8 cellular contexts compared by ENCODE assay signal in genomic region chr19:42250666-42251531, GRCh38. TPM values are rescaled to one million over a fixed set of nuclear protein-coding genes. Genes with fewer than 3 reads are reported as not detected.
DNase-seq lines count a peak whose midpoint lies in the region; ATAC-seq, FAIRE-seq and TF ChIP-seq lines count a peak whose summit lies in the region.

No MANE protein-coding gene starts in this region.

- H3K27ac ChIP-seq in ACC112 (ENCODE audit: low read depth, low read length) (peak overlapping the region; percentile 40), endothelial cell of umbilical vein (ENCODE audit: insufficient read depth, low read depth, low read length) (peak overlapping the region; percentile 67), neural progenitor cell (no peak overlapping the region)

- H3K79me2 ChIP-seq in ACC112 (ENCODE audit: control insufficient read depth, insufficient read depth, low read length, unreplicated experiment) (peaks cover 49% of the 10 kb centered on the region), endothelial cell of umbilical vein (ENCODE audit: control insufficient read depth, insufficient read depth, low read length) (peaks cover 53% of the 10 kb centered on the region), neural progenitor cell (ENCODE audit: low read depth) (peaks cover 62% of the 10 kb centered on the region)

- H3K4me1 ChIP-seq in ACC112 (ENCODE audit: control insufficient read depth, insufficient read depth, low read length, unreplicated experiment), result peaks cover 16% of the 10 kb centered on the region
- peaks cover 27% of the 10 kb centered on the region for H3K4me1 ChIP-seq in NT2/D1 (ENCODE audit: insufficient read depth, insufficient read length)
- H3K4me1 ChIP-seq in endothelial cell of umbilical vein (ENCODE audit: control insufficient read depth, extremely low read depth, insufficient read depth, low read length), result peaks cover 33% of the 10 kb centered on the region
- H3K4me1 ChIP-seq in neural progenitor cell, result peaks cover 17% of the 10 kb centered on the region

- peaks cover 5% of the 10 kb centered on the region for H3K27me3 Mint-ChIP-seq in neural progenitor cell (ENCODE audit: insufficient read depth, low read depth)
- H3K27me3 Mint-ChIP-seq in progenitor cell of endocrine pancreas, result no peaks in the 10 kb centered on the region

- POLR2A ChIA-PET in endothelial cell of umbilical vein (lab: Charles Lee), result interaction anchor here (0.6 to 1.2 kb wide), 4 partner anchors 8 to 29 kb away, joined by 3 to 9 read pairs (median 4); partner anchors contain the start of gene GSK3A

- H3K36me3 Mint-ChIP-seq in neural progenitor cell, result peaks cover 2% of the 10 kb centered on the region
- H3K36me3 Mint-ChIP-seq in progenitor cell of endocrine pancreas (ENCODE audit: insufficient read depth), result peaks cover 3% of the 10 kb centered on the region

- no peak for DNase-seq in NT2/D1 (ENCODE audit: low read depth, low spot score)
- DNase-seq in endothelial cell of umbilical vein (ENCODE audit: low read depth, low spot score), result peak; percentile 39
- no peak for DNase-seq in neural progenitor cell (ENCODE audit: low spot score)
- DNase-seq in progenitor cell of endocrine pancreas (ENCODE audit: low spot score, unreplicated experiment), result no peak
- DNase-seq in DMS153 treated with DMSO at 0.1 percent for 48 hours (lab: John Stamatoyannopoulos, UW; ENCODE audit: unreplicated experiment), result no peak
- DNase-seq in HUDEP-2 (lab: John Stamatoyannopoulos, UW; ENCODE audit: unreplicated experiment in 76 of 76), result no peak

- H3K9me1 ChIP-seq in endothelial cell of umbilical vein (replicated peaks; ENCODE audit: control insufficient read depth, extremely low read depth, insufficient read depth, low read length), result no peaks in the 10 kb centered on the region

- TF ChIP-seq CTCF in endothelial cell of umbilical vein (IDR thresholded peaks at IDR 0.05; ENCODE audit: extremely low read depth in 1 of 2, insufficient read depth in 1 of 2, low read depth in 1 of 2, low read length in 2 of 2), result no peak
- no peak for TF ChIP-seq CTCF in neural progenitor cell (IDR thresholded peaks at IDR 0.05)
- TF ChIP-seq CTCF in progenitor cell of endocrine pancreas (IDR thresholded peaks at IDR 0.05; ENCODE audit: unreplicated experiment), result no peak

- H3K27ac Mint-ChIP-seq in neural progenitor cell (no peak overlapping the region), progenitor cell of endocrine pancreas (no peak overlapping the region)

- CTCF ChIA-PET in endothelial cell of umbilical vein (lab: Charles Lee), result interaction anchor here (1.1 to 11.8 kb wide), 7 partner anchors 8 to 46 kb away, joined by 3 to 365 read pairs (median 5); no protein-coding TSS in a partner anchor

- no TSS peak for BruUV-seq in endothelial cell of umbilical vein (replicated peaks; lab: Mats Ljungman, UMichigan)

- no peak for ATAC-seq in HG03565 (IDR thresholded peaks at IDR 0.05; ENCODE audit: unreplicated experiment)

- no peaks in the 10 kb centered on the region for H4K20me1 ChIP-seq in endothelial cell of umbilical vein (replicated peaks; ENCODE audit: control insufficient read depth, extremely low read depth, insufficient read depth, low read length)
- H4K20me1 ChIP-seq in neural progenitor cell (ENCODE audit: low read depth), result peaks cover 77% of the 10 kb centered on the region

- intact Hi-C loops in endothelial cell of umbilical vein (cut with micrococcal nuclease), result no loop called here

- peak overlapping the region; percentile 70 for H3K4me2 ChIP-seq in endothelial cell of umbilical vein (ENCODE audit: insufficient read depth, low read length)
- H3K4me2 ChIP-seq in neural progenitor cell, result no peak overlapping the region

- H3K4me3 Mint-ChIP-seq in neural progenitor cell (peak overlapping the region; percentile 13), progenitor cell of endocrine pancreas (ENCODE audit: low read depth) (no peak overlapping the region)

- H3F3A ChIP-seq in neural progenitor cell (ENCODE audit: low read depth), result peaks cover 44% of the 10 kb centered on the region

- H3K4me1 Mint-ChIP-seq in neural progenitor cell, result peaks cover 30% of the 10 kb centered on the region
- peaks cover 18% of the 10 kb centered on the region for H3K4me1 Mint-ChIP-seq in progenitor cell of endocrine pancreas (ENCODE audit: low read depth)

- H3K9ac ChIP-seq in NT2/D1 (ENCODE audit: insufficient read length, low read depth) (peak overlapping the region; percentile 32), endothelial cell of umbilical vein (replicated peaks; ENCODE audit: extremely low read depth, insufficient read depth, low read length) (peak overlapping the region; percentile 24), neural progenitor cell (no peak overlapping the region)

- H2AFZ ChIP-seq in ACC112 (ENCODE audit: low read length, unreplicated experiment) (no peak overlapping the region), endothelial cell of umbilical vein (ENCODE audit: low read depth, low read length) (no peak overlapping the region), neural progenitor cell (replicated peaks) (no peak overlapping the region)

- no peaks in the 10 kb centered on the region for H3K27me3 ChIP-seq in ACC112 (ENCODE audit: insufficient read depth, low read length)
- no peaks in the 10 kb centered on the region for H3K27me3 ChIP-seq in NT2/D1 (ENCODE audit: insufficient read depth, insufficient read length)
- H3K27me3 ChIP-seq in endothelial cell of umbilical vein (ENCODE audit: control insufficient read depth in 2 of 2, insufficient read depth in 2 of 2, low read length in 2 of 2), result no peaks in the 10 kb centered on the region
- H3K27me3 ChIP-seq in neural progenitor cell, result no peaks in the 10 kb centered on the region

- TF ChIP-seq POLR2A in endothelial cell of umbilical vein (IDR thresholded peaks at IDR 0.05; ENCODE audit: low read depth, low read length), result peak; percentile 43

- peak overlapping the region; percentile 64 for H3K4me3 ChIP-seq in ACC112 (ENCODE audit: low read depth, low read length)
- no peak overlapping the region for H3K4me3 ChIP-seq in NT2/D1 (ENCODE audit: insufficient read length, low read depth)
- peak overlapping the region in 2 of 3 experiments; percentile 25 to 94 for H3K4me3 ChIP-seq in endothelial cell of umbilical vein (replicated peaks in 1 of 3; ENCODE audit: insufficient read depth in 1 of 3, low read depth in 1 of 3, low read length in 3 of 3)
- H3K4me3 ChIP-seq in neural progenitor cell, result no peak overlapping the region

- FAIRE-seq in endothelial cell of umbilical vein (lab: Jason Lieb, UNC), result peak; percentile 74

- H3K9me3 Mint-ChIP-seq in neural progenitor cell (no peaks in the 10 kb centered on the region), progenitor cell of endocrine pancreas (ENCODE audit: low read depth) (no peaks in the 10 kb centered on the region)

- H3K36me3 ChIP-seq in ACC112 (ENCODE audit: insufficient read depth, low read length) (no peaks in the 10 kb centered on the region), NT2/D1 (ENCODE audit: insufficient read depth, insufficient read length, low read length) (peaks cover 43% of the 10 kb centered on the region), endothelial cell of umbilical vein (ENCODE audit: control insufficient read depth in 2 of 2, extremely low read depth in 1 of 2, insufficient read depth in 2 of 2, low read length in 2 of 2) (peaks cover 7 to 27% of the 10 kb centered on the region in 2 experiments), neural progenitor cell (no peaks in the 10 kb centered on the region)

- H3K9me3 ChIP-seq in NT2/D1 (ENCODE audit: insufficient read depth, low read length), result no peaks in the 10 kb centered on the region
- no peaks in the 10 kb centered on the region for H3K9me3 ChIP-seq in endothelial cell of umbilical vein (replicated peaks; ENCODE audit: control insufficient read depth, insufficient read depth, low read length)
- H3K9me3 ChIP-seq in neural progenitor cell (ENCODE audit: low read depth), result no peaks in the 10 kb centered on the region

- dilution Hi-C loops in endothelial cell of umbilical vein (cut with MboI; ENCODE audit: extremely low pct_ligation_motif_present, low sequenced_read_pairs), result no loop called here

RNA-seq across cellular contexts. Expression of gene ERF, which starts 4.0 kb away (rescaled TPM):
- 117 and 130 TPM in 2 replicates for total RNA-seq in endothelial cell of umbilical vein
- 102 and 125 TPM in 2 replicates for polyA plus RNA-seq in endothelial cell of umbilical vein
- 43.3 and 54.3 TPM in 2 replicates for polyA plus RNA-seq in endothelial cell of umbilical vein (2011; cell fraction: cytosol; rRNA removed)
- 130 and 152 TPM in 2 replicates for polyA plus RNA-seq in endothelial cell of umbilical vein (2011; cell fraction: nucleus; rRNA removed)
- 40.7 and 61.9 TPM in 2 replicates for polyA plus RNA-seq in endothelial cell of umbilical vein (2012)
- 76.4 and 95.4 TPM in 2 replicates for polyA minus RNA-seq in endothelial cell of umbilical vein
- 26.5 TPM for polyA minus RNA-seq in endothelial cell of umbilical vein (2011; cell fraction: cytosol; rRNA and poly(A)+ RNA removed)
- polyA minus RNA-seq in endothelial cell of umbilical vein (2011; cell fraction: nucleus; rRNA and poly(A)+ RNA removed), result 38.5 and 45.5 TPM in 2 replicates
- 43.1 and 94.8 TPM in 2 replicates for total RNA-seq in neural progenitor cell (ENCODE audit: low replicate concordance)
- 106 and 111 TPM in 2 replicates for total RNA-seq in progenitor cell of endocrine pancreas

RNA-seq across cellular contexts. Expression of gene GSK3A, which starts 8.5 kb away (rescaled TPM):
- total RNA-seq in endothelial cell of umbilical vein (48.3 and 49.5 TPM in 2 replicates), neural progenitor cell (ENCODE audit: low replicate concordance) (22.5 and 41.3 TPM in 2 replicates), progenitor cell of endocrine pancreas (53.0 and 54.7 TPM in 2 replicates)
- 73.7 and 74.7 TPM in 2 replicates for polyA plus RNA-seq in endothelial cell of umbilical vein
- polyA plus RNA-seq in endothelial cell of umbilical vein (2011; cell fraction: cytosol; rRNA removed), result 43.0 and 46.7 TPM in 2 replicates
- 38.6 and 45.0 TPM in 2 replicates for polyA plus RNA-seq in endothelial cell of umbilical vein (2011; cell fraction: nucleus; rRNA removed)
- 51.1 and 56.5 TPM in 2 replicates for polyA plus RNA-seq in endothelial cell of umbilical vein (2012)
- 42.6 and 53.2 TPM in 2 replicates for polyA minus RNA-seq in endothelial cell of umbilical vein
- polyA minus RNA-seq in endothelial cell of umbilical vein (2011; cell fraction: cytosol; rRNA and poly(A)+ RNA removed), result 12.4 TPM
- polyA minus RNA-seq in endothelial cell of umbilical vein (2011; cell fraction: nucleus; rRNA and poly(A)+ RNA removed), result 10.8 and 11.8 TPM in 2 replicates

RNA-seq across cellular contexts. Expression of gene CIC, which starts 18.2 kb away (rescaled TPM):
- 86.0 and 86.3 TPM in 2 replicates for total RNA-seq in endothelial cell of umbilical vein
- 18.4 and 23.5 TPM in 2 replicates for polyA plus RNA-seq in endothelial cell of umbilical vein
- polyA plus RNA-seq in endothelial cell of umbilical vein (2011; cell fraction: cytosol; rRNA removed), result 15.8 and 26.9 TPM in 2 replicates
- 59.1 and 69.4 TPM in 2 replicates for polyA plus RNA-seq in endothelial cell of umbilical vein (2011; cell fraction: nucleus; rRNA removed)
- polyA plus RNA-seq in endothelial cell of umbilical vein (2012), result 28.9 and 43.8 TPM in 2 replicates
- polyA minus RNA-seq in endothelial cell of umbilical vein, result 9.1 and 9.7 TPM in 2 replicates
- 11.2 TPM for polyA minus RNA-seq in endothelial cell of umbilical vein (2011; cell fraction: cytosol; rRNA and poly(A)+ RNA removed)
- polyA minus RNA-seq in endothelial cell of umbilical vein (2011; cell fraction: nucleus; rRNA and poly(A)+ RNA removed), result 15.3 and 26.1 TPM in 2 replicates
- 5.2 and 28.1 TPM in 2 replicates for total RNA-seq in neural progenitor cell (ENCODE audit: low replicate concordance)
- total RNA-seq in progenitor cell of endocrine pancreas, result 86.0 and 87.2 TPM in 2 replicates

RNA-seq across cellular contexts. Expression of gene ZNF526, which starts 30.8 kb away (rescaled TPM):
- total RNA-seq in endothelial cell of umbilical vein, result 13.3 and 13.4 TPM in 2 replicates
- polyA plus RNA-seq in endothelial cell of umbilical vein, result 6.5 and 8.0 TPM in 2 replicates
- 3.5 and 3.7 TPM in 2 replicates for polyA plus RNA-seq in endothelial cell of umbilical vein (2011; cell fraction: cytosol; rRNA removed)
- 4.0 and 4.5 TPM in 2 replicates for polyA plus RNA-seq in endothelial cell of umbilical vein (2011; cell fraction: nucleus; rRNA removed)
- 8.1 and 8.7 TPM in 2 replicates for polyA plus RNA-seq in endothelial cell of umbilical vein (2012)
- 10.5 and 13.9 TPM in 2 replicates for polyA minus RNA-seq in endothelial cell of umbilical vein
- 3.8 TPM for polyA minus RNA-seq in endothelial cell of umbilical vein (2011; cell fraction: cytosol; rRNA and poly(A)+ RNA removed)
- polyA minus RNA-seq in endothelial cell of umbilical vein (2011; cell fraction: nucleus; rRNA and poly(A)+ RNA removed), result 6.1 and 6.9 TPM in 2 replicates
- total RNA-seq in neural progenitor cell (ENCODE audit: low replicate concordance), result 6.5 and 13.0 TPM in 2 replicates
- 17.6 and 21.1 TPM in 2 replicates for total RNA-seq in progenitor cell of endocrine pancreas

RNA-seq across cellular contexts. Expression of gene DEDD2, which starts 33.4 kb away (rescaled TPM):
- total RNA-seq in endothelial cell of umbilical vein, result 19.3 and 19.5 TPM in 2 replicates
- polyA plus RNA-seq in endothelial cell of umbilical vein, result 34.8 and 38.5 TPM in 2 replicates
- polyA plus RNA-seq in endothelial cell of umbilical vein (2011; cell fraction: cytosol; rRNA removed), result 18.5 and 24.2 TPM in 2 replicates
- polyA plus RNA-seq in endothelial cell of umbilical vein (2011; cell fraction: nucleus; rRNA removed), result 12.7 and 16.1 TPM in 2 replicates
- polyA plus RNA-seq in endothelial cell of umbilical vein (2012), result 14.2 and 19.6 TPM in 2 replicates
- polyA minus RNA-seq in endothelial cell of umbilical vein, result 12.6 and 12.8 TPM in 2 replicates
- polyA minus RNA-seq in endothelial cell of umbilical vein (2011; cell fraction: cytosol; rRNA and poly(A)+ RNA removed), result 5.8 TPM
- polyA minus RNA-seq in endothelial cell of umbilical vein (2011; cell fraction: nucleus; rRNA and poly(A)+ RNA removed), result 3.5 and 6.1 TPM in 2 replicates
- total RNA-seq in neural progenitor cell (ENCODE audit: low replicate concordance), result 19.8 and 54.2 TPM in 2 replicates
- 35.7 and 38.3 TPM in 2 replicates for total RNA-seq in progenitor cell of endocrine pancreas

Comparison
In these comparisons a context has a peak if more than half of its experiments do, and no peak if none do; other contexts are left out.
1. H3K4me3 ChIP-seq: peak in ACC112 (single experiment) and endothelial cell of umbilical vein (2 of 3); none in NT2/D1 (single experiment) and neural progenitor cell (single experiment).